18 cellular contexts compared by ENCODE assay signal in genomic region chr1:217469983-217470382, GRCh38.
"Had no signal": no experiment of that assay in that cellular context is flagged by ENCODE, and none has a peak within 500 bp of the region (broad histone marks: within the 10 kb centered on the region; RNA-seq: fewer than 3 reads in every experiment).

No MANE protein-coding gene starts in this region.

- ATAC-seq: natural killer cell had no signal

- H3K27me3 ChIP-seq: sigmoid colon, tibial artery had no signal

- H3K4me1 ChIP-seq: parathyroid adenoma, sigmoid colon, tibial artery had no signal

- DNase-seq: activated CD4-positive, alpha-beta T cell treated with anti-CD3 and anti-CD28 coated beads for 1 hour; activated CD8-positive, alpha-beta memory T cell treated with anti-CD3 and anti-CD28 coated beads for 24 hours; activated CD8-positive, alpha-beta memory T cell treated with anti-CD3 and anti-CD28 coated beads, Interleukin-2, amount 50 U/mL, for 48 hours; activated effector memory CD4-positive, alpha-beta T cell treated with Interleukin-2 at 50 U/mL for 16 hours; activated naive CD4-positive, alpha-beta T cell treated with anti-CD3 and anti-CD28 coated beads, Interleukin-2, amount 10 ng/mL, durations not matched to agents 7 days and 5 days; activated T-cell treated with anti-CD3 and anti-CD28 coated beads, Interleukin-2, amount 50 U/mL, for 48 hours; aorta; head of caudate nucleus; mesenchymal stem cell; natural killer cell; sigmoid colon; stimulated activated CD8-positive, alpha-beta memory T cell treated with anti-CD3 and anti-CD28 coated beads, Interleukin-4, amount 100 ng/mL, for 48 hours; stimulated activated naive CD4-positive, alpha-beta T cell; T-helper 2 cell; tibial artery; WERI-Rb-1 had no signal

- H3K27ac ChIP-seq: coronary artery, parathyroid adenoma, sigmoid colon, tibial artery, WERI-Rb-1 had no signal

- H3K36me3 ChIP-seq: sigmoid colon, WERI-Rb-1 had no signal

- H2AFZ ChIP-seq: parathyroid adenoma had no signal

- H3K9ac ChIP-seq: parathyroid adenoma had no signal

- H3K79me2 ChIP-seq: parathyroid adenoma had no signal

- H3K4me3 ChIP-seq: coronary artery, sigmoid colon, tibial artery had no signal
